In the genomic region with DNA sequence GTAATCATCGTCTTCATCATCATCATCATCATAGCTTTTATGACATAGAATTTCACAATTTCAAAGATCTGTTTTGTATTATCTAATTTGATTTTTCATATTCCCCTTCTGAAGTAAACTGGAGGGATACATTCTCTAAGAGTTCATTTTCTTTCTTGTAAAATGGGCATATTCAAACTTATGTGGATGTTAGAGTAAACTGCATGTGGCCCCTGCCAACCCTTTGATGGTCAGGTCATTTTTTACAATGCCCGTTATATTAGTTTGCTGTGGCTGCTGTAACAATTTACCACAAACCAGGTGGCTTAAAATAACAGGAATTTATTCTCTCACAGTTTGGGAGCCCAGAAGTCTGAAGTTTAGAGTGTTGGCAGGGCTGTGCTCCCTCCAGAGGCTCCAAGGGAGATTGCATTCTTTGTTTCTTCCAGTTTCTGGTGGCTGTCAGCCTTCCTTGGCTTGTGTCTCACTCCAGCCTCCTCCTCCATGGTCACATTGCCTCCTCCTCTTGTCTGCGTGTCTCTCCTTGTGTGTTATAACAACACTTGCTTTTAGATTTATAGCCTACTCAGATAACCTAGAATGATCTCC, we compare ENCODE assay signal across 9 cellular contexts.
DNase-seq lines count a peak whose midpoint lies in the region; ATAC-seq, FAIRE-seq and TF ChIP-seq lines count a peak whose summit lies in the region.
"Had no signal": no experiment of that assay in that cellular context is flagged by ENCODE, and none has a peak within 500 bp of the region (broad histone marks: within the 10 kb centered on the region; RNA-seq: fewer than 3 reads in every experiment).

No MANE protein-coding gene starts in this region.

- H3K9ac ChIP-seq in endodermal cell (ENCODE audit: extremely low read depth, low read length, poor library complexity, severe bottlenecking) = no peak overlapping the region

- H3K9me3 ChIP-seq in endodermal cell (ENCODE audit: control insufficient read depth, low read length) = no peaks in the 10 kb centered on the region
- H3K9me3 ChIP-seq: SJSA1 had no signal

- no peak overlapping the region for H3K27ac ChIP-seq in endodermal cell (ENCODE audit: low read depth, low read length)
- H3K27ac ChIP-seq: SJSA1 had no signal

- H3K4me3 Mint-ChIP-seq in endodermal cell = no peak overlapping the region
- H3K4me3 Mint-ChIP-seq in naive thymus-derived CD8-positive, alpha-beta T cell = no peak overlapping the region

- H3K9me3 Mint-ChIP-seq in endodermal cell = no peaks in the 10 kb centered on the region
- peaks cover 0 to 6% (median 0%) of the 10 kb centered on the region in 9 donors for H3K9me3 Mint-ChIP-seq in naive thymus-derived CD8-positive, alpha-beta T cell

- DNase-seq in DMS114 treated with DMSO at 0.1 percent for 48 hours (lab: John Stamatoyannopoulos, UW; ENCODE audit: unreplicated experiment) = peak; percentile 13
- peak; percentile 6 for DNase-seq in NCI-H1105 (lab: John Stamatoyannopoulos, UW)
- peak; percentile 78 for DNase-seq in endodermal cell
- peak; percentile 36 for DNase-seq in stromal cell of bone marrow (ENCODE audit: low read depth)
- DNase-seq in GM12892 (ENCODE audit: insufficient read length) = no peak
- no peak for DNase-seq in naive thymus-derived CD8-positive, alpha-beta T cell
- DNase-seq in 8988T = no peak

- TF ChIP-seq POLR2A in GM12892 (IDR thresholded peaks at IDR 0.05; ENCODE audit: low read depth, low read length) = no peak

- no peaks in the 10 kb centered on the region for H3K27me3 ChIP-seq in endodermal cell (ENCODE audit: control insufficient read depth, insufficient read depth, low read length, poor library complexity, severe bottlenecking)
- H3K27me3 ChIP-seq: SJSA1 had no signal

- WGBS in endodermal cell (ENCODE audit: insufficient coverage in 1 of 2, insufficient read length in 1 of 2), 2 experiments = 63 to 76% methylated on average over 1 to 3 of the region's 3 CpGs

- no peak for FAIRE-seq in GM12892 (lab: Jason Lieb, UNC)

- no peak overlapping the region for H3K27ac Mint-ChIP-seq in endodermal cell
- no peak overlapping the region for H3K27ac Mint-ChIP-seq in naive thymus-derived CD8-positive, alpha-beta T cell

- peaks cover 3% of the 10 kb centered on the region for H3K4me1 Mint-ChIP-seq in endodermal cell
- H3K4me1 Mint-ChIP-seq in naive thymus-derived CD8-positive, alpha-beta T cell = no peaks in the 10 kb centered on the region

- peak; percentile 72 for ATAC-seq in GM21526 (IDR thresholded peaks at IDR 0.05; ENCODE audit: low FRiP score, unreplicated experiment)
- no peak for ATAC-seq in naive thymus-derived CD8-positive, alpha-beta T cell

- no peaks in the 10 kb centered on the region for H3K27me3 Mint-ChIP-seq in endodermal cell (ENCODE audit: insufficient read depth)
- H3K27me3 Mint-ChIP-seq in naive thymus-derived CD8-positive, alpha-beta T cell = peaks cover 0 to 9% (median 2%) of the 10 kb centered on the region in 5 donors

- POLR2A ChIA-PET in naive thymus-derived CD8-positive, alpha-beta T cell (lab: Charles Lee) = no interaction called here

- H3K4me3 ChIP-seq in endodermal cell (ENCODE audit: low read length) = no peak overlapping the region
- H3K4me3 ChIP-seq: SJSA1 had no signal

- no peaks in the 10 kb centered on the region for H3K4me1 ChIP-seq in endodermal cell (ENCODE audit: control insufficient read depth, insufficient read depth, low read length)

- no peaks in the 10 kb centered on the region for H3K36me3 Mint-ChIP-seq in endodermal cell (ENCODE audit: low read depth)
- no peaks in the 10 kb centered on the region for H3K36me3 Mint-ChIP-seq in naive thymus-derived CD8-positive, alpha-beta T cell

- TF ChIP-seq CTCF in endodermal cell (conservative IDR thresholded peaks at IDR 0.05) = peak; percentile 81

- H3K36me3 ChIP-seq in endodermal cell (ENCODE audit: control insufficient read depth, insufficient read depth, low read length) = no peaks in the 10 kb centered on the region
- H3K36me3 ChIP-seq: SJSA1 had no signal

Comparison
In these comparisons a context has a peak if more than half of its experiments do, and no peak if none do; other contexts are left out.
1. DNase-seq: peak in DMS114 treated with DMSO at 0.1 percent for 48 hours (single experiment), NCI-H1105 (single experiment), endodermal cell (single experiment) and stromal cell of bone marrow (single experiment); none in GM12892 (single experiment), naive thymus-derived CD8-positive, alpha-beta T cell (0 of 10) and 8988T (single experiment).